ENCODE assay signal across 17 cellular contexts in genomic region chr12:89932950-89933349, GRCh38.
DNase-seq lines count a peak whose midpoint lies in the region; ATAC-seq and TF ChIP-seq lines count a peak whose summit lies in the region.
"Had no signal": no experiment of that assay in that cellular context is flagged by ENCODE, and none has a peak within 500 bp of the region (broad histone marks: within the 10 kb centered on the region; RNA-seq: fewer than 3 reads in every experiment).

No MANE protein-coding gene starts in this region.

- DNase-seq in NCI-H1417 (lab: John Stamatoyannopoulos, UW) (peak; percentile 14 to 79 (median 30)), NCI-H1417 treated with DMSO at 0.1 percent for 48 hours (lab: John Stamatoyannopoulos, UW) (no peak), M059J (ENCODE audit: low read depth) (peak; percentile 8), amniotic epithelial cell (ENCODE audit: low read depth) (peak; percentile 42), left ventricle myocardium superior (no peak), NCI-H446 (lab: John Stamatoyannopoulos, UW) (no peak)
- DNase-seq in activated T-cell treated with anti-CD3 and anti-CD28 coated beads, Interleukin-2, amount 50 U/mL, for 1 hour: no peak
- DNase-seq: activated CD4-positive, alpha-beta memory T cell treated with anti-CD3 and anti-CD28 coated beads, Interleukin-2, amount 10 ng/mL, durations not matched to agents 7 days and 5 days; activated effector memory CD4-positive, alpha-beta T cell treated with anti-CD3 and anti-CD28 coated beads, Interleukin-2, amount 50 U/mL, for 16 hours; body of pancreas; CD8-positive, alpha-beta T cell; dorsolateral prefrontal cortex; HCEC 1CT; left ventricle myocardium inferior; naive B cell; NCI-H187 treated with DMSO at 0.1 percent for 48 hours had no signal

- TF ChIP-seq CTCF in nephron (IDR thresholded peaks at IDR 0.05; ENCODE audit: unreplicated experiment in 3 of 3): no peak

- H3K9me3 Mint-ChIP-seq in nephron: no peaks in the 10 kb centered on the region
- H3K9me3 Mint-ChIP-seq: activated CD4-positive, alpha-beta memory T cell treated with anti-CD3 and anti-CD28 coated beads, Interleukin-2, amount 10 ng/mL, durations not matched to agents 7 days and 5 days; CD8-positive, alpha-beta T cell had no signal

- peaks cover 39% of the 10 kb centered on the region for H3K4me1 Mint-ChIP-seq in nephron

- ATAC-seq in left ventricle myocardium superior: no peak
- ATAC-seq: body of pancreas; CD8-positive, alpha-beta T cell had no signal

- intact Hi-C loops in left ventricle myocardium superior (cut with micrococcal nuclease): no loop called here

- no peak overlapping the region for H3K4me3 Mint-ChIP-seq in nephron
- H3K4me3 Mint-ChIP-seq: activated CD4-positive, alpha-beta memory T cell treated with anti-CD3 and anti-CD28 coated beads, Interleukin-2, amount 10 ng/mL, durations not matched to agents 7 days and 5 days; CD8-positive, alpha-beta T cell had no signal

- peak overlapping the region in 2 of 3 experiments; percentile 37 to 66 for H3K27ac Mint-ChIP-seq in nephron
- H3K27ac Mint-ChIP-seq: activated CD4-positive, alpha-beta memory T cell treated with anti-CD3 and anti-CD28 coated beads, Interleukin-2, amount 10 ng/mL, durations not matched to agents 7 days and 5 days had no signal

- H3K36me3 Mint-ChIP-seq in nephron (ENCODE audit: low read depth): no peaks in the 10 kb centered on the region
- H3K36me3 Mint-ChIP-seq: CD8-positive, alpha-beta T cell had no signal

- H3K27me3 Mint-ChIP-seq in nephron (ENCODE audit: low read depth): no peaks in the 10 kb centered on the region
- H3K27me3 Mint-ChIP-seq: activated CD4-positive, alpha-beta memory T cell treated with anti-CD3 and anti-CD28 coated beads, Interleukin-2, amount 10 ng/mL, durations not matched to agents 7 days and 5 days; naive B cell had no signal

Comparison
In these comparisons a context has a peak if more than half of its experiments do, and no peak if none do; other contexts are left out.
1. DNase-seq: peak in NCI-H1417 (3 of 3), M059J (single experiment) and amniotic epithelial cell (single experiment); none in NCI-H1417 treated with DMSO at 0.1 percent for 48 hours (single experiment), activated T-cell treated with anti-CD3 and anti-CD28 coated beads, Interleukin-2, amount 50 U/mL, for 1 hour (single experiment), left ventricle myocardium superior (single experiment) and NCI-H446 (0 of 2).